In the genomic region with DNA sequence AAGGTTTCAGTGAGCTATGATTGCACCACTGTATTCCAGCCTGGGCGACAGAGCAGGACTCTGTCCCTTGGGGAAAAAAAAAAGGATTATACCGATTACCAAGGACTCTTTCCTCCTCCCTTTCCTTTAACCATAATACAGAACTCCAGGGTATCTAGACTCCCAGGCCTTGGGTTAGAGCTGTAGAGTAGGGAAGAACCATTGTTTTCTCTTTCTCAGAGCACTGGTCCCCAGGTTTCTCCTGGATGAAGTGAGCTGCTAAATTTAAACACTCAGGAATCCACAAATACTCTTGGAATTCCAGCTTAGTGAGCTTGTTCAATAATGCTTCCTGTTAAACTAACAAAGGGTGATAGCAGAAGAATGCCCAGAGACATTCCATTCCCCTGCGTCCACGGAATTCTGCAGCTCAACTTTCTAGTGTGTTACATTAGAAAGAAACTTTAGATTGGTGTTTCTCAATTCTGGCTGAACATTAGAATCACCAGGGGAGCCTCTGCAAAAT, we compare ENCODE assay signal across 1 cellular context.
TF ChIP-seq lines count a peak whose summit lies in the region.

No MANE protein-coding gene starts in this region.

TF ChIP-seq in WTC11, 78 proteins besides CTCF, POLR2A, EP300 and RAD21 (continued from another document):
- TF ChIP-seq, protein P1, sequence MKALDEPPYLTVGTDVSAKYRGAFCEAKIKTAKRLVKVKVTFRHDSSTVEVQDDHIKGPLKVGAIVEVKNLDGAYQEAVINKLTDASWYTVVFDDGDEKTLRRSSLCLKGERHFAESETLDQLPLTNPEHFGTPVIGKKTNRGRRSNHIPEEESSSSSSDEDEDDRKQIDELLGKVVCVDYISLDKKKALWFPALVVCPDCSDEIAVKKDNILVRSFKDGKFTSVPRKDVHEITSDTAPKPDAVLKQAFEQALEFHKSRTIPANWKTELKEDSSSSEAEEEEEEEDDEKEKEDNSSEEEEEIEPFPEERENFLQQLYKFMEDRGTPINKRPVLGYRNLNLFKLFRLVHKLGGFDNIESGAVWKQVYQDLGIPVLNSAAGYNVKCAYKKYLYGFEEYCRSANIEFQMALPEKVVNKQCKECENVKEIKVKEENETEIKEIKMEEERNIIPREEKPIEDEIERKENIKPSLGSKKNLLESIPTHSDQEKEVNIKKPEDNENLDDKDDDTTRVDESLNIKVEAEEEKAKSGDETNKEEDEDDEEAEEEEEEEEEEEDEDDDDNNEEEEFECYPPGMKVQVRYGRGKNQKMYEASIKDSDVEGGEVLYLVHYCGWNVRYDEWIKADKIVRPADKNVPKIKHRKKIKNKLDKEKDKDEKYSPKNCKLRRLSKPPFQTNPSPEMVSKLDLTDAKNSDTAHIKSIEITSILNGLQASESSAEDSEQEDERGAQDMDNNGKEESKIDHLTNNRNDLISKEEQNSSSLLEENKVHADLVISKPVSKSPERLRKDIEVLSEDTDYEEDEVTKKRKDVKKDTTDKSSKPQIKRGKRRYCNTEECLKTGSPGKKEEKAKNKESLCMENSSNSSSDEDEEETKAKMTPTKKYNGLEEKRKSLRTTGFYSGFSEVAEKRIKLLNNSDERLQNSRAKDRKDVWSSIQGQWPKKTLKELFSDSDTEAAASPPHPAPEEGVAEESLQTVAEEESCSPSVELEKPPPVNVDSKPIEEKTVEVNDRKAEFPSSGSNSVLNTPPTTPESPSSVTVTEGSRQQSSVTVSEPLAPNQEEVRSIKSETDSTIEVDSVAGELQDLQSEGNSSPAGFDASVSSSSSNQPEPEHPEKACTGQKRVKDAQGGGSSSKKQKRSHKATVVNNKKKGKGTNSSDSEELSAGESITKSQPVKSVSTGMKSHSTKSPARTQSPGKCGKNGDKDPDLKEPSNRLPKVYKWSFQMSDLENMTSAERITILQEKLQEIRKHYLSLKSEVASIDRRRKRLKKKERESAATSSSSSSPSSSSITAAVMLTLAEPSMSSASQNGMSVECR (CRISPR knock-in tag; IDR thresholded peaks at IDR 0.05; ENCODE audit: borderline replicate concordance), result no peak
TF ChIP-seq in WTC11: peak in this region for 0.
